Comparison of ENCODE assay signal across 12 cellular contexts in the genomic region with DNA sequence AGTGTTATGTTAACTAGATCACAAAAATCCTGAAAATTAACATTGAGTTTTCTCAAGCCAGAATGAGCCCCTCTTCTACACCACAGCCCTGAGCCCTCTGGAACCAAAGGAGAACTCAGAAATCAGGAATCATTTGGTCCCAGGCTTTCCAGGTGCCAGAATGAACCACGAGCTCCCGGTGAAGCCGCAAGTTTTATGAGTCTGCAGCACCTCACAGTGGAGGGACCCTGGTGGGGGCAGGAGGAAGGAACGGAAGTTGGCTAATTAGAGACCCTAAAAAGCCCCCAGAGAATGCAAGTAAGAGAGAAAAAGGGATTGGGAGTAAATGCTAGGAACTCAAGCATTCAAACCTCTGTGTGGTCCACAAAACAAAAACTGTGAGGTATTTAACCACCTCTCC. TPM values are rescaled to one million over a fixed set of nuclear protein-coding genes. Genes with fewer than 3 reads are reported as not detected.
DNase-seq lines count a peak whose midpoint lies in the region; FAIRE-seq and TF ChIP-seq lines count a peak whose summit lies in the region.
"Had no signal": no experiment of that assay in that cellular context is flagged by ENCODE, and none has a peak within 500 bp of the region (broad histone marks: within the 10 kb centered on the region; RNA-seq: fewer than 3 reads in every experiment).

No MANE protein-coding gene starts in this region.

- no peaks in the 10 kb centered on the region for H3K36me3 ChIP-seq in Karpas-422 (ENCODE audit: insufficient read depth, low read length)
- no peaks in the 10 kb centered on the region for H3K36me3 ChIP-seq in brain microvascular endothelial cell (replicated peaks)
- H3K36me3 ChIP-seq: prostate gland had no signal

- H2AFZ ChIP-seq in Karpas-422 (ENCODE audit: low read length): no peak overlapping the region

- TF ChIP-seq CTCF in brain microvascular endothelial cell (IDR thresholded peaks at IDR 0.05; ENCODE audit: low read depth, low read length, missing control alignments): peak; percentile 61

- H3K79me2 ChIP-seq in Karpas-422 (ENCODE audit: low read length): no peaks in the 10 kb centered on the region

- no peak overlapping the region for H3K9ac ChIP-seq in Karpas-422 (ENCODE audit: low read length)

- no peak overlapping the region for H3K4me2 ChIP-seq in Karpas-422 (ENCODE audit: low read depth, low read length, poor library complexity, severe bottlenecking)

- H4K20me1 ChIP-seq in Karpas-422 (ENCODE audit: insufficient read depth, low read depth, low read length): no peaks in the 10 kb centered on the region

- H3K9me2 ChIP-seq in Karpas-422 (replicated peaks; ENCODE audit: insufficient read depth, low read length): no peaks in the 10 kb centered on the region

- in situ Hi-C loops in brain microvascular endothelial cell (cut with HindIII; ENCODE audit: low pct_ligation_motif_present, low sequenced_read_pairs): no loop called here

- H3K9me3 ChIP-seq in Karpas-422 (ENCODE audit: low read length): no peaks in the 10 kb centered on the region
- H3K9me3 ChIP-seq: prostate gland had no signal

- H3K27ac ChIP-seq in Karpas-422 (ENCODE audit: low read length): no peak overlapping the region
- H3K27ac ChIP-seq in brain microvascular endothelial cell: no peak overlapping the region
- H3K27ac ChIP-seq: prostate gland had no signal

- H3K4me3 ChIP-seq in Karpas-422 (ENCODE audit: low read length) (no peak overlapping the region), brain microvascular endothelial cell (ENCODE audit: low read depth, low read length) (no peak overlapping the region)
- H3K4me3 ChIP-seq: prostate gland had no signal

- H3K27me3 ChIP-seq in Karpas-422 (ENCODE audit: low read length): no peaks in the 10 kb centered on the region
- no peaks in the 10 kb centered on the region for H3K27me3 ChIP-seq in brain microvascular endothelial cell (replicated peaks)

- DNase-seq in NCI-H748 (lab: John Stamatoyannopoulos, UW; ENCODE audit: unreplicated experiment) (peak; percentile 13), NCI-H748 treated with DMSO at 0.1 percent for 48 hours (lab: John Stamatoyannopoulos, UW) (no peak), Karpas-422 (peak; percentile 31), brain microvascular endothelial cell (no peak), lung microvascular endothelial cell (ENCODE audit: low read depth in 2 of 2) (peak; percentile 23 to 32), NOMO-1 treated with DMSO at 0.1 percent for 48 hours (lab: John Stamatoyannopoulos, UW; ENCODE audit: unreplicated experiment) (no peak), GM19239 (ENCODE audit: insufficient read length, low spot score) (no peak), Kasumi-1 (lab: John Stamatoyannopoulos, UW) (no peak)
- DNase-seq: left colon, NCI-H524 treated with DMSO at 0.1 percent for 48 hours had no signal

- H3K4me1 ChIP-seq in Karpas-422 (ENCODE audit: low read length): peaks cover 6% of the 10 kb centered on the region
- H3K4me1 ChIP-seq: prostate gland had no signal

- no peak for FAIRE-seq in GM19239 (lab: Jason Lieb, UNC)
- FAIRE-seq: TTC549 had no signal

RNA-seq across cellular contexts. Expression of a gene that starts 52.9 kb away (rescaled TPM):
- total RNA-seq in Karpas-422 (2014; rRNA removed; shearing (Covaris generic); ENCODE audit: low replicate concordance): not detected in 2 replicates
- not detected in 2 replicates for total RNA-seq in lung microvascular endothelial cell

Comparison
In these comparisons a context has a peak if more than half of its experiments do, and no peak if none do; other contexts are left out.
1. DNase-seq: peak in NCI-H748 (single experiment), Karpas-422 (single experiment) and lung microvascular endothelial cell (2 of 2); none in NCI-H748 treated with DMSO at 0.1 percent for 48 hours (single experiment), brain microvascular endothelial cell (single experiment), NOMO-1 treated with DMSO at 0.1 percent for 48 hours (single experiment), GM19239 (single experiment) and Kasumi-1 (0 of 2).